27 cellular contexts compared by ENCODE assay signal in genomic region chr22:35393116-35394010, GRCh38. TPM values are rescaled to one million over a fixed set of nuclear protein-coding genes. Genes with fewer than 3 reads are reported as not detected.
DNase-seq lines count a peak whose midpoint lies in the region; ATAC-seq, FAIRE-seq and TF ChIP-seq lines count a peak whose summit lies in the region.
"Had no signal": no experiment of that assay in that cellular context is flagged by ENCODE, and none has a peak within 500 bp of the region (broad histone marks: within the 10 kb centered on the region; RNA-seq: fewer than 3 reads in every experiment).

No MANE protein-coding gene starts in this region.

- H2AFZ ChIP-seq in PC-3 (ENCODE audit: low read length), result no peak overlapping the region
- no peak overlapping the region for H2AFZ ChIP-seq in HepG2 (ENCODE audit: low read length)
- H2AFZ ChIP-seq: GM23248, PC-9 had no signal

- TF ChIP-seq EP300 in HepG2 (IDR thresholded peaks at IDR 0.05; ENCODE audit: low read depth in 2 of 2, low read length in 2 of 2) (no peak), HepG2 (CRISPR knock-in tag; IDR thresholded peaks at IDR 0.05; ENCODE audit: borderline replicate concordance) (no peak)

- no peaks in the 10 kb centered on the region for H3K9me3 ChIP-seq in CD8-positive, alpha-beta memory T cell (ENCODE audit: low read length)
- H3K9me3 ChIP-seq in PC-3 (ENCODE audit: low read length), result no peaks in the 10 kb centered on the region
- no peaks in the 10 kb centered on the region for H3K9me3 ChIP-seq in HepG2 (ENCODE audit: low read length)
- H3K9me3 ChIP-seq: heart right ventricle, prostate gland, SJSA1 had no signal

- FAIRE-seq in HepG2 (lab: Jason Lieb, UNC), result no peak
- FAIRE-seq: GM18507, HTR-8/SVneo had no signal

- peak overlapping the region; percentile 24 for H3K27ac ChIP-seq in CD8-positive, alpha-beta memory T cell (ENCODE audit: low read depth, low read length)
- H3K27ac ChIP-seq in PC-3 (ENCODE audit: low read length) (no peak overlapping the region), HepG2 (ENCODE audit: extremely low read length, insufficient read depth, low read length) (peak overlapping the region; percentile 16)
- H3K27ac ChIP-seq: GM23248, PC-9, prostate gland, SJSA1 had no signal

- no peak for ATAC-seq in PC-3
- no peak for ATAC-seq in HepG2
- ATAC-seq in sciatic nerve, result peak; percentile 5
- no peak for ATAC-seq in GM21390 (IDR thresholded peaks at IDR 0.05; ENCODE audit: unreplicated experiment)
- no peak for ATAC-seq in stimulated activated naive CD8-positive, alpha-beta T cell treated with anti-CD3 and anti-CD28 coated beads, Interleukin-15, amount 100 ng/mL, for 72 hours
- ATAC-seq: activated T-cell treated with anti-CD3 and anti-CD28 coated beads, Interleukin-2, amount 50 U/mL, for 72 hours; T-helper 17 cell had no signal

- no peaks in the 10 kb centered on the region for H3K9me2 ChIP-seq in PC-3 (replicated peaks; ENCODE audit: low read length)

- H3K79me2 ChIP-seq in PC-3 (ENCODE audit: low read length) (no peaks in the 10 kb centered on the region), HepG2 (ENCODE audit: insufficient read depth, low read length) (no peaks in the 10 kb centered on the region)

- TSS peak; percentile 54 for BruUV-seq in PC-3 (replicated peaks; lab: Mats Ljungman, UMichigan)
- TSS peak; percentile 70 for BruUV-seq in HepG2 (replicated peaks; lab: Mats Ljungman, UMichigan)

- no peaks in the 10 kb centered on the region for H3K36me3 ChIP-seq in CD8-positive, alpha-beta memory T cell (ENCODE audit: insufficient read depth, low read length)
- H3K36me3 ChIP-seq in PC-3 (ENCODE audit: low read depth, low read length) (no peaks in the 10 kb centered on the region), HepG2 (replicated peaks in 1 of 2; ENCODE audit: control insufficient read depth in 1 of 2, insufficient read depth in 2 of 2, low read length in 2 of 2) (peaks cover 10 to 27% of the 10 kb centered on the region in 2 experiments; a peak in 4 of 5 replicates)
- H3K36me3 ChIP-seq: prostate gland had no signal

- intact Hi-C loops in PC-3 (cut with micrococcal nuclease), result no loop called here
- intact Hi-C loops in HepG2 (cut with micrococcal nuclease; ENCODE audit: unreplicated experiment), result no loop called here
- intact Hi-C loops in sciatic nerve (cut with DNase I), result no loop called here

- H3K4me1 Mint-ChIP-seq in CD8-positive, alpha-beta memory T cell, result peaks cover 8 to 13% (median 8%) of the 10 kb centered on the region in 3 donors
- no peaks in the 10 kb centered on the region for H3K4me1 Mint-ChIP-seq in stimulated activated naive CD8-positive, alpha-beta T cell treated with anti-CD3 and anti-CD28 coated beads, Interleukin-15, amount 100 ng/mL, for 72 hours
- H3K4me1 Mint-ChIP-seq: activated CD4-positive, alpha-beta memory T cell treated with anti-CD3 and anti-CD28 coated beads, Interleukin-2, amount 10 ng/mL, durations not matched to agents 7 days and 5 days; T-helper 17 cell had no signal

- H3K9ac ChIP-seq in PC-3 (ENCODE audit: low read length), result no peak overlapping the region
- H3K9ac ChIP-seq in HepG2 (ENCODE audit: insufficient read depth, low read depth, low read length), result no peak overlapping the region
- H3K9ac ChIP-seq: GM23248 had no signal

- no peaks in the 10 kb centered on the region for H3K36me3 Mint-ChIP-seq in CD8-positive, alpha-beta memory T cell
- H3K36me3 Mint-ChIP-seq: activated naive CD8-positive, alpha-beta T cell had no signal

- no peaks in the 10 kb centered on the region for H3K27me3 ChIP-seq in CD8-positive, alpha-beta memory T cell (ENCODE audit: insufficient read depth, low read length, poor library complexity, severe bottlenecking)
- no peaks in the 10 kb centered on the region for H3K27me3 ChIP-seq in PC-3 (ENCODE audit: low read length)
- H3K27me3 ChIP-seq in HepG2 (ENCODE audit: control insufficient read depth in 1 of 2, insufficient read depth in 2 of 2, low read length in 2 of 2), result no peaks in the 10 kb centered on the region
- H3K27me3 ChIP-seq: heart right ventricle, SJSA1 had no signal

- in situ Hi-C loops in HepG2 (cut with HindIII; ENCODE audit: extremely low pct_ligation_motif_present, low pct_unique_long_range_greater_than_20kb), result no loop called here

- H3K4me2 ChIP-seq in PC-3 (ENCODE audit: low read length) (no peak overlapping the region), HepG2 (ENCODE audit: low read depth, low read length) (no peak overlapping the region)
- H3K4me2 ChIP-seq: PC-9 had no signal

- H3K27me3 Mint-ChIP-seq in CD8-positive, alpha-beta memory T cell, result peaks cover 3 to 9% of the 10 kb centered on the region in 2 donors
- peaks cover 17% of the 10 kb centered on the region for H3K27me3 Mint-ChIP-seq in stimulated activated naive CD8-positive, alpha-beta T cell treated with anti-CD3 and anti-CD28 coated beads, Interleukin-15, amount 100 ng/mL, for 72 hours
- H3K27me3 Mint-ChIP-seq: activated CD4-positive, alpha-beta memory T cell treated with anti-CD3 and anti-CD28 coated beads, Interleukin-2, amount 10 ng/mL, durations not matched to agents 7 days and 5 days; activated naive CD8-positive, alpha-beta T cell had no signal

- WGBS in HepG2 (ENCODE audit: low lambda C conversion rate), result 90% methylated on average over 13 of the region's 16 CpGs

- TF ChIP-seq POLR2A in HepG2 (IDR thresholded peaks at IDR 0.05; ENCODE audit: insufficient read depth in 1 of 2, low read depth in 2 of 2, low read length in 2 of 2), result no peak

- no peaks in the 10 kb centered on the region for H3K4me1 ChIP-seq in CD8-positive, alpha-beta memory T cell (ENCODE audit: insufficient read depth, low read length)
- H3K4me1 ChIP-seq in PC-3 (ENCODE audit: insufficient read depth, low read length) (no peaks in the 10 kb centered on the region), HepG2 (ENCODE audit: insufficient read depth, low read length) (peaks cover 43% of the 10 kb centered on the region)
- H3K4me1 ChIP-seq: prostate gland, SJSA1 had no signal

- no peaks in the 10 kb centered on the region for H3F3A ChIP-seq in PC-3 (ENCODE audit: low read length, unreplicated experiment)

- CTCF ChIA-PET in CD8-positive, alpha-beta memory T cell (lab: Charles Lee), result interaction anchor here (1.0 to 1.3 kb wide), 2 partner anchors 15 to 43 kb away, joined by 3 to 4 read pairs; no protein-coding TSS in a partner anchor
- CTCF ChIA-PET in PC-3 (lab: Charles Lee) (no interaction called here), HepG2 (lab: Yijun Ruan, JAX; ENCODE audit: low intra/inter-chr PET ratio, low total read pairs) (no interaction called here)

- peak overlapping the region in 4 of 8 donors; percentile 45 to 81 (median 62) for H3K27ac Mint-ChIP-seq in CD8-positive, alpha-beta memory T cell
- no peak overlapping the region for H3K27ac Mint-ChIP-seq in stimulated activated naive CD8-positive, alpha-beta T cell treated with anti-CD3 and anti-CD28 coated beads, Interleukin-15, amount 100 ng/mL, for 72 hours
- H3K27ac Mint-ChIP-seq: activated CD4-positive, alpha-beta memory T cell treated with anti-CD3 and anti-CD28 coated beads, Interleukin-2, amount 10 ng/mL, durations not matched to agents 7 days and 5 days; activated naive CD8-positive, alpha-beta T cell; activated T-cell treated with anti-CD3 and anti-CD28 coated beads, Interleukin-2, amount 50 U/mL, for 72 hours; T-helper 17 cell had no signal

- H3K9me3 Mint-ChIP-seq in CD8-positive, alpha-beta memory T cell, result no peaks in the 10 kb centered on the region
- H3K9me3 Mint-ChIP-seq in stimulated activated naive CD8-positive, alpha-beta T cell treated with anti-CD3 and anti-CD28 coated beads, Interleukin-15, amount 100 ng/mL, for 72 hours, result no peaks in the 10 kb centered on the region
- H3K9me3 Mint-ChIP-seq: activated CD4-positive, alpha-beta memory T cell treated with anti-CD3 and anti-CD28 coated beads, Interleukin-2, amount 10 ng/mL, durations not matched to agents 7 days and 5 days; activated T-cell treated with anti-CD3 and anti-CD28 coated beads, Interleukin-2, amount 50 U/mL, for 72 hours had no signal

- H3K4me3 Mint-ChIP-seq in CD8-positive, alpha-beta memory T cell, result no peak overlapping the region
- no peak overlapping the region for H3K4me3 Mint-ChIP-seq in stimulated activated naive CD8-positive, alpha-beta T cell treated with anti-CD3 and anti-CD28 coated beads, Interleukin-15, amount 100 ng/mL, for 72 hours
- H3K4me3 Mint-ChIP-seq: activated CD4-positive, alpha-beta memory T cell treated with anti-CD3 and anti-CD28 coated beads, Interleukin-2, amount 10 ng/mL, durations not matched to agents 7 days and 5 days; activated naive CD8-positive, alpha-beta T cell; activated T-cell treated with anti-CD3 and anti-CD28 coated beads, Interleukin-2, amount 50 U/mL, for 72 hours; T-helper 17 cell had no signal

- H4K20me1 ChIP-seq in PC-3 (ENCODE audit: low read length) (no peaks in the 10 kb centered on the region), HepG2 (ENCODE audit: insufficient read depth, low read length) (no peaks in the 10 kb centered on the region)

- POLR2A ChIA-PET in CD8-positive, alpha-beta memory T cell (lab: Charles Lee), result no interaction called here
- POLR2A ChIA-PET in PC-3 (lab: Charles Lee; ENCODE audit: unreplicated experiment), result no interaction called here
- POLR2A ChIA-PET in HepG2 (lab: Yijun Ruan, JAX), result interaction anchor here (0.6 kb wide), 1 partner anchor 27 kb away, joined by 4 read pairs; no protein-coding TSS in a partner anchor

- no peak for TF ChIP-seq CTCF in PC-3 (conservative IDR thresholded peaks at IDR 0.05; ENCODE audit: low read depth, low read length)
- no peak for TF ChIP-seq CTCF in HepG2 (CRISPR knock-in tag; IDR thresholded peaks at IDR 0.05)
- no peak for TF ChIP-seq CTCF in foreskin fibroblast (IDR thresholded peaks at IDR 0.05; ENCODE audit: low read depth, low read length)

- no peak for TF ChIP-seq RAD21 in HepG2 (CRISPR knock-in tag; IDR thresholded peaks at IDR 0.05)

- no peak overlapping the region for H3K4me3 ChIP-seq in CD8-positive, alpha-beta memory T cell (ENCODE audit: low read length)
- H3K4me3 ChIP-seq in PC-3 (ENCODE audit: low read length), result no peak overlapping the region
- H3K4me3 ChIP-seq in HepG2 (replicated peaks in 1 of 3; ENCODE audit: insufficient read depth in 1 of 3, low read depth in 2 of 3, low read length in 3 of 3), result no peak overlapping the region
- no peak overlapping the region for H3K4me3 ChIP-seq in foreskin fibroblast (ENCODE audit: low read depth in 1 of 2, low read length in 2 of 2)
- H3K4me3 ChIP-seq: GM23248, heart right ventricle, lung, PC-9, prostate gland, SJSA1, skin epidermis had no signal

- DNase-seq in CD8-positive, alpha-beta memory T cell, result no peak
- DNase-seq in PC-3 (no peak), HepG2 (ENCODE audit: low spot score) (no peak), sciatic nerve (ENCODE audit: low spot score) (no peak), foreskin fibroblast (no peak)
- no peak for DNase-seq in stimulated activated CD4-positive, alpha-beta T cell treated with anti-CD3 and anti-CD28 coated beads, Interleukin-4, amount 100 ng/mL, for 4 hours
- DNase-seq in stimulated activated naive CD8-positive, alpha-beta T cell treated with anti-CD3 and anti-CD28 coated beads, Interleukin-15, amount 100 ng/mL, for 72 hours, result no peak
- DNase-seq: activated CD4-positive, alpha-beta memory T cell treated with anti-CD3 and anti-CD28 coated beads, Interleukin-2, amount 10 ng/mL, durations not matched to agents 7 days and 5 days; activated T-cell treated with anti-CD3 and anti-CD28 coated beads, Interleukin-2, amount 50 U/mL, for 72 hours; COR-L47; EL; GM23248; heart right ventricle; NCI-H1105; NCI-H524 treated with DMSO at 0.1 percent for 48 hours; PC-9; stimulated activated CD4-positive, alpha-beta T cell treated with anti-CD3 and anti-CD28 coated beads, Interleukin-4, amount 100 ng/mL, for 1 hour; substantia nigra; T-helper 17 cell had no signal

RNA-seq across cellular contexts. Expression of gene MCM5, which starts 6.6 kb away (rescaled TPM):
- 100 to 1,000 TPM; 287 to 300 TPM for total RNA-seq in CD8-positive, alpha-beta memory T cell
- polyA plus RNA-seq in CD8-positive, alpha-beta memory T cell, result 28.4 TPM
- total RNA-seq in PC-3 (2014; rRNA removed), result 112 and 131 TPM in 2 replicates
- total RNA-seq in HepG2 (2016; rRNA removed; fragmentation: Illumina TruSeq; extraction: Trizol), result 87.1 and 93.5 TPM in 2 replicates
- 36.4 and 41.9 TPM in 2 replicates for total RNA-seq in HepG2 (2016; cell fraction: cytosol; rRNA removed; fragmentation: Illumina TruSeq; extraction: Trizol; ENCODE audit: low read depth)
- 66.7 and 92.9 TPM in 2 replicates for total RNA-seq in HepG2 (2016; cell fraction: insoluble cytoplasmic fraction; rRNA removed; fragmentation: Illumina TruSeq; extraction: Trizol)
- 53.5 and 61.3 TPM in 2 replicates for total RNA-seq in HepG2 (2016; cell fraction: membrane; rRNA removed; fragmentation: Illumina TruSeq; extraction: Trizol)
- total RNA-seq in HepG2 (2016; cell fraction: nucleus; rRNA removed; fragmentation: Illumina TruSeq; extraction: Trizol), result 65.1 and 73.9 TPM in 2 replicates
- 35.0 and 40.2 TPM in 2 replicates for polyA plus RNA-seq in HepG2 (2011; rRNA removed)
- 19.1 and 35.5 TPM in 2 replicates for polyA plus RNA-seq in HepG2 (2011; cell fraction: cytosol; rRNA removed)
- 35.1 and 61.3 TPM in 2 replicates for polyA plus RNA-seq in HepG2 (2011; cell fraction: nucleus; rRNA removed)
- 24.2 and 36.5 TPM in 2 replicates for polyA plus RNA-seq in HepG2 (2012)
- polyA plus RNA-seq in HepG2 (2016; cell fraction: cytosol; fragmentation: Illumina TruSeq; extraction: Trizol; ENCODE audit: low read depth), result 11.7 and 13.9 TPM in 2 replicates
- polyA plus RNA-seq in HepG2 (2016; cell fraction: insoluble cytoplasmic fraction; fragmentation: Illumina TruSeq; extraction: Trizol; ENCODE audit: low read depth), result 62.2 and 92.9 TPM in 2 replicates
- polyA plus RNA-seq in HepG2 (2016; cell fraction: membrane; fragmentation: Illumina TruSeq; extraction: Trizol; ENCODE audit: low read depth), result 18.4 and 22.6 TPM in 2 replicates
- 116 and 125 TPM in 2 replicates for polyA plus RNA-seq in HepG2 (2016; cell fraction: nucleus; fragmentation: Illumina TruSeq; extraction: Trizol; ENCODE audit: insufficient read depth, low read depth)
- 190 and 207 TPM in 2 replicates for polyA minus RNA-seq in HepG2 (2011; rRNA and poly(A)+ RNA removed; ENCODE audit: low replicate concordance)
- 29.2 and 59.2 TPM in 2 replicates for polyA minus RNA-seq in HepG2 (2011; cell fraction: cytosol; rRNA and poly(A)+ RNA removed)
- polyA minus RNA-seq in HepG2 (2011; cell fraction: nucleus; rRNA and poly(A)+ RNA removed), result 25.5 and 42.9 TPM in 2 replicates
- 23.0 TPM for total RNA-seq in sciatic nerve

RNA-seq across cellular contexts. Expression of gene HMOX1, which starts 12.5 kb away (rescaled TPM):
- total RNA-seq in CD8-positive, alpha-beta memory T cell, result 1 to 10 TPM; 5.1 to 5.6 TPM
- polyA plus RNA-seq in CD8-positive, alpha-beta memory T cell, result 0.25 TPM
- total RNA-seq in PC-3 (2014; rRNA removed) (14.5 and 16.5 TPM in 2 replicates), HepG2 (2016; rRNA removed; fragmentation: Illumina TruSeq; extraction: Trizol) (53.6 and 54.1 TPM in 2 replicates), sciatic nerve (78.5 TPM)
- total RNA-seq in HepG2 (2016; cell fraction: cytosol; rRNA removed; fragmentation: Illumina TruSeq; extraction: Trizol; ENCODE audit: low read depth), result 12.4 and 15.7 TPM in 2 replicates
- 43.9 and 54.4 TPM in 2 replicates for total RNA-seq in HepG2 (2016; cell fraction: insoluble cytoplasmic fraction; rRNA removed; fragmentation: Illumina TruSeq; extraction: Trizol)
- 23.2 and 25.0 TPM in 2 replicates for total RNA-seq in HepG2 (2016; cell fraction: membrane; rRNA removed; fragmentation: Illumina TruSeq; extraction: Trizol)
- 22.0 and 26.2 TPM in 2 replicates for total RNA-seq in HepG2 (2016; cell fraction: nucleus; rRNA removed; fragmentation: Illumina TruSeq; extraction: Trizol)
- polyA plus RNA-seq in HepG2 (2011; rRNA removed), result 60.5 and 67.4 TPM in 2 replicates
- polyA plus RNA-seq in HepG2 (2011; cell fraction: cytosol; rRNA removed), result 42.4 and 72.7 TPM in 2 replicates
- 28.4 and 28.9 TPM in 2 replicates for polyA plus RNA-seq in HepG2 (2011; cell fraction: nucleus; rRNA removed)
- 27.8 and 42.7 TPM in 2 replicates for polyA plus RNA-seq in HepG2 (2012)
- 12.3 and 13.2 TPM in 2 replicates for polyA plus RNA-seq in HepG2 (2016; cell fraction: cytosol; fragmentation: Illumina TruSeq; extraction: Trizol; ENCODE audit: low read depth)
- 58.0 and 69.8 TPM in 2 replicates for polyA plus RNA-seq in HepG2 (2016; cell fraction: insoluble cytoplasmic fraction; fragmentation: Illumina TruSeq; extraction: Trizol; ENCODE audit: low read depth)
- polyA plus RNA-seq in HepG2 (2016; cell fraction: membrane; fragmentation: Illumina TruSeq; extraction: Trizol; ENCODE audit: low read depth), result 18.6 and 20.3 TPM in 2 replicates
- polyA plus RNA-seq in HepG2 (2016; cell fraction: nucleus; fragmentation: Illumina TruSeq; extraction: Trizol; ENCODE audit: insufficient read depth, low read depth), result 47.4 and 49.7 TPM in 2 replicates
- 12.4 and 47.0 TPM in 2 replicates for polyA minus RNA-seq in HepG2 (2011; rRNA and poly(A)+ RNA removed; ENCODE audit: low replicate concordance)
- 23.6 and 31.0 TPM in 2 replicates for polyA minus RNA-seq in HepG2 (2011; cell fraction: cytosol; rRNA and poly(A)+ RNA removed)
- 8.1 and 10.9 TPM in 2 replicates for polyA minus RNA-seq in HepG2 (2011; cell fraction: nucleus; rRNA and poly(A)+ RNA removed)
